In genomic region chr10:125823663-125824251, GRCh38 we compare ENCODE assay signal across 8 cellular contexts. TPM values are rescaled to one million over a fixed set of nuclear protein-coding genes. Genes with fewer than 3 reads are reported as not detected.
DNase-seq lines count a peak whose midpoint lies in the region; ATAC-seq and TF ChIP-seq lines count a peak whose summit lies in the region.

No MANE protein-coding gene starts in this region.

- POLR2A ChIA-PET in PC-3 (lab: Charles Lee; ENCODE audit: unreplicated experiment): interaction anchor here (0.7 kb wide), 1 partner anchor 32 kb away, joined by 3 read pairs; no protein-coding TSS in a partner anchor

- no peak overlapping the region for H3K4me3 Mint-ChIP-seq in neural progenitor cell

- H3K4me2 ChIP-seq in PC-3 (ENCODE audit: low read length) (peak overlapping the region; percentile 95), neural progenitor cell (peak overlapping the region; percentile 91)

- H3K27me3 Mint-ChIP-seq in neural progenitor cell (ENCODE audit: insufficient read depth, low read depth): no peaks in the 10 kb centered on the region

- H3K27me3 ChIP-seq in PC-3 (ENCODE audit: low read length): no peaks in the 10 kb centered on the region
- no peaks in the 10 kb centered on the region for H3K27me3 ChIP-seq in duodenal mucosa (ENCODE audit: control insufficient read depth in 1 of 2, insufficient read depth in 2 of 2, low read length in 2 of 2)
- H3K27me3 ChIP-seq in neural progenitor cell: no peaks in the 10 kb centered on the region

- H3K9me3 ChIP-seq in PC-3 (ENCODE audit: low read length) (no peaks in the 10 kb centered on the region), duodenal mucosa (ENCODE audit: control insufficient read depth in 1 of 2, low read length in 2 of 2) (no peaks in the 10 kb centered on the region), neural progenitor cell (ENCODE audit: low read depth) (no peaks in the 10 kb centered on the region)

- peak overlapping the region; percentile 100 for H3K4me3 ChIP-seq in PC-3 (ENCODE audit: low read length)
- peak overlapping the region; percentile 95 to 98 for H3K4me3 ChIP-seq in duodenal mucosa (ENCODE audit: low read depth in 1 of 2, low read length in 2 of 2)
- H3K4me3 ChIP-seq in neural progenitor cell: peak overlapping the region; percentile 94

- TF ChIP-seq CTCF in PC-3 (conservative IDR thresholded peaks at IDR 0.05; ENCODE audit: low read depth, low read length): no peak
- no peak for TF ChIP-seq CTCF in neural progenitor cell (IDR thresholded peaks at IDR 0.05)

- no peak; the same call in 1 of the 2 replicates for ATAC-seq in PC-3

- H3K27ac ChIP-seq in PC-3 (ENCODE audit: low read length): peak overlapping the region; percentile 79
- H3K27ac ChIP-seq in duodenal mucosa (ENCODE audit: low read depth, low read length): no peak overlapping the region
- H3K27ac ChIP-seq in neural progenitor cell: no peak overlapping the region

- peaks cover 8% of the 10 kb centered on the region for H3K4me1 Mint-ChIP-seq in neural progenitor cell

- intact Hi-C loops in PC-3 (cut with micrococcal nuclease): loop anchor here (10.0 kb wide), 1 partner anchor 99 kb away; no protein-coding TSS in a partner anchor

- no peaks in the 10 kb centered on the region for H3K9me3 Mint-ChIP-seq in neural progenitor cell

- DNase-seq in stimulated activated CD4-positive, alpha-beta T cell treated with anti-CD3 and anti-CD28 coated beads, Interleukin-12 subunit alpha, Interleukin-12 subunit beta, amount 100 ng/mL, for 4 hours: peak; percentile 6
- no peak for DNase-seq in stimulated activated CD4-positive, alpha-beta T cell treated with anti-CD3 and anti-CD28 coated beads, Interleukin-1b, Interleukin-23, amount 100 ng/mL, for 48 hours
- DNase-seq in PC-3 (no peak), neural progenitor cell (ENCODE audit: low spot score) (peak; percentile 35), 8988T (no peak), ureter (ENCODE audit: low spot score) (no peak), cerebellum (ENCODE audit: low spot score) (no peak)

- H3K9ac ChIP-seq in PC-3 (ENCODE audit: low read length) (peak overlapping the region; percentile 100), duodenal mucosa (ENCODE audit: low read depth in 1 of 2, low read length in 2 of 2) (peak overlapping the region; percentile 90 to 94), neural progenitor cell (peak overlapping the region; percentile 98)

- H3K4me1 ChIP-seq in PC-3 (ENCODE audit: insufficient read depth, low read length): peaks cover 23% of the 10 kb centered on the region
- H3K4me1 ChIP-seq in duodenal mucosa (ENCODE audit: control insufficient read depth in 1 of 2, insufficient read depth in 2 of 2, low read length in 2 of 2): peaks cover 30 to 38% of the 10 kb centered on the region in 2 donors
- H3K4me1 ChIP-seq in neural progenitor cell: peaks cover 8% of the 10 kb centered on the region

- H3F3A ChIP-seq in PC-3 (ENCODE audit: low read length, unreplicated experiment) (no peaks in the 10 kb centered on the region), neural progenitor cell (ENCODE audit: low read depth) (no peaks in the 10 kb centered on the region)

- peaks cover 78% of the 10 kb centered on the region for H3K79me2 ChIP-seq in PC-3 (ENCODE audit: low read length)
- H3K79me2 ChIP-seq in neural progenitor cell (ENCODE audit: low read depth): peaks cover 59% of the 10 kb centered on the region

- CTCF ChIA-PET in PC-3 (lab: Charles Lee): no interaction called here

- H3K36me3 ChIP-seq in PC-3 (ENCODE audit: low read depth, low read length): peaks cover 34% of the 10 kb centered on the region; the same call in 1 of the 2 replicates
- peaks cover 15 to 18% of the 10 kb centered on the region in 2 donors for H3K36me3 ChIP-seq in duodenal mucosa (ENCODE audit: control insufficient read depth in 1 of 2, insufficient read depth in 2 of 2, low read length in 2 of 2)
- H3K36me3 ChIP-seq in neural progenitor cell: peaks cover 10% of the 10 kb centered on the region

- H3K27ac Mint-ChIP-seq in neural progenitor cell: no peak overlapping the region

- H2AFZ ChIP-seq in PC-3 (ENCODE audit: low read length) (peak overlapping the region; percentile 87), neural progenitor cell (replicated peaks) (peak overlapping the region; percentile 100)

- peaks cover 6% of the 10 kb centered on the region for H3K36me3 Mint-ChIP-seq in neural progenitor cell

- TSS peak; percentile 77 for BruUV-seq in PC-3 (replicated peaks; lab: Mats Ljungman, UMichigan)

- no peaks in the 10 kb centered on the region for H3K9me2 ChIP-seq in PC-3 (replicated peaks; ENCODE audit: low read length)

- peaks cover 30% of the 10 kb centered on the region for H4K20me1 ChIP-seq in PC-3 (ENCODE audit: low read length)
- H4K20me1 ChIP-seq in neural progenitor cell (ENCODE audit: low read depth): peaks cover 21% of the 10 kb centered on the region

RNA-seq across cellular contexts. Expression of gene BCCIP, which starts 0.4 kb away (rescaled TPM):
- 64.8 and 81.5 TPM in 2 replicates for total RNA-seq in PC-3 (2014; rRNA removed)
- total RNA-seq in neural progenitor cell (ENCODE audit: low replicate concordance): 76.5 and 122 TPM in 2 replicates
- total RNA-seq in ureter: 58.7 TPM
- 35.2 TPM for total RNA-seq in cerebellum

RNA-seq across cellular contexts. Expression of gene UROS, which starts 0.7 kb away (rescaled TPM):
- total RNA-seq in PC-3 (2014; rRNA removed): 45.6 and 50.6 TPM in 2 replicates
- 76.3 and 82.2 TPM in 2 replicates for total RNA-seq in neural progenitor cell (ENCODE audit: low replicate concordance)
- 49.4 TPM for total RNA-seq in ureter
- 53.4 TPM for total RNA-seq in cerebellum

RNA-seq across cellular contexts. Expression of gene MMP21, which starts 48.1 kb away (rescaled TPM):
- total RNA-seq in PC-3 (2014; rRNA removed) (not detected in 2 replicates), neural progenitor cell (ENCODE audit: low replicate concordance) (not detected in 2 replicates), ureter (not detected), cerebellum (0.09 TPM)

RNA-seq across cellular contexts. Expression of gene DHX32, which starts 57.3 kb away (rescaled TPM):
- total RNA-seq in PC-3 (2014; rRNA removed) (31.0 and 38.7 TPM in 2 replicates), neural progenitor cell (ENCODE audit: low replicate concordance) (53.4 and 59.4 TPM in 2 replicates), ureter (30.1 TPM), cerebellum (16.2 TPM)

Comparison
In these comparisons a context has a peak if more than half of its experiments do, and no peak if none do; other contexts are left out.
1. DNase-seq: peak in stimulated activated CD4-positive, alpha-beta T cell treated with anti-CD3 and anti-CD28 coated beads, Interleukin-12 subunit alpha, Interleukin-12 subunit beta, amount 100 ng/mL, for 4 hours (single experiment) and neural progenitor cell (single experiment); none in stimulated activated CD4-positive, alpha-beta T cell treated with anti-CD3 and anti-CD28 coated beads, Interleukin-1b, Interleukin-23, amount 100 ng/mL, for 48 hours (single experiment), PC-3 (single experiment), 8988T (single experiment), ureter (single experiment) and cerebellum (single experiment).
2. Peak in every context shown above with its lines, with median percentiles within 50 percentile points of each other: H3K4me3 ChIP-seq and H3K9ac ChIP-seq.